Comparison of ENCODE assay signal across 11 cellular contexts in genomic region chr5:123696948-123697347, GRCh38.
A peak's percentile ranks its signal among the peaks of the same experiment; 100 is the strongest.
DNase-seq lines count a peak whose midpoint lies in the region; ATAC-seq lines count a peak whose summit lies in the region.
"Had no signal": no experiment of that assay in that cellular context is flagged by ENCODE, and none has a peak within 500 bp of the region (broad histone marks: within the 10 kb centered on the region; RNA-seq: fewer than 3 reads in every experiment).

No MANE protein-coding gene starts in this region.

- H3K27ac ChIP-seq in cingulate gyrus (ENCODE audit: low read depth, low read length), result peak overlapping the region; percentile 41
- H3K27ac ChIP-seq: testis had no signal

- DNase-seq in HT1080 (ENCODE audit: low read depth) (peak; percentile 8), islet precursor cell (peak; percentile 54), skeletal muscle cell (ENCODE audit: low read depth) (peak; percentile 65), HuH-7 (ENCODE audit: low spot score) (no peak), NCI-H2196 treated with DMSO at 0.1 percent for 48 hours (lab: John Stamatoyannopoulos, UW; ENCODE audit: unreplicated experiment) (no peak)
- DNase-seq: activated naive CD8-positive, alpha-beta T cell treated with anti-CD3 and anti-CD28 coated beads for 36 hours; NCI-H526; testis had no signal

- no peak for ATAC-seq in GM19397 (IDR thresholded peaks at IDR 0.05; ENCODE audit: unreplicated experiment)
- no peak for ATAC-seq in GM19328 (IDR thresholded peaks at IDR 0.05; ENCODE audit: unreplicated experiment)

- H3K4me3 ChIP-seq in skeletal muscle cell (ENCODE audit: low read depth, low read length), result no peak overlapping the region
- H3K4me3 ChIP-seq: testis had no signal

Comparison
In these comparisons a context has a peak if more than half of its experiments do, and no peak if none do; other contexts are left out.
1. DNase-seq: peak in HT1080 (single experiment), islet precursor cell (single experiment) and skeletal muscle cell (single experiment); none in HuH-7 (single experiment) and NCI-H2196 treated with DMSO at 0.1 percent for 48 hours (single experiment).